In genomic region chr16:56851671-56852400, GRCh38 we compare ENCODE assay signal across 11 cellular contexts. TPM values are rescaled to one million over a fixed set of nuclear protein-coding genes. Genes with fewer than 3 reads are reported as not detected.
DNase-seq lines count a peak whose midpoint lies in the region; TF ChIP-seq lines count a peak whose summit lies in the region.
"Had no signal": no experiment of that assay in that cellular context is flagged by ENCODE, and none has a peak within 500 bp of the region (broad histone marks: within the 10 kb centered on the region; RNA-seq: fewer than 3 reads in every experiment).

No MANE protein-coding gene starts in this region.

- TF ChIP-seq CTCF in testis (IDR thresholded peaks at IDR 0.05): peak in 2 of 3 experiments; percentile 34 to 45

- no peaks in the 10 kb centered on the region for H3K36me3 ChIP-seq in testis (ENCODE audit: low read depth, missing control alignments)

- CTCF ChIA-PET in activated naive CD4-positive, alpha-beta T cell treated with anti-CD3 and anti-CD28 coated beads for 36 hours (lab: Charles Lee): interaction anchor here (0.6 to 1.3 kb wide), 7 partner anchors 8 to 126 kb away, joined by 3 to 4 read pairs (median 3); no protein-coding TSS in a partner anchor

- no peaks in the 10 kb centered on the region for H3K9me3 ChIP-seq in testis

- DNase-seq in NOMO-1 (lab: John Stamatoyannopoulos, UW; ENCODE audit: unreplicated experiment in 2 of 2) (peak; percentile 9 to 34), NOMO-1 treated with dmso at 0.1 percent for 144 hours (lab: John Stamatoyannopoulos, UW; ENCODE audit: unreplicated experiment) (no peak), OCI-M1 (lab: John Stamatoyannopoulos, UW) (peak; percentile 17), fibroblast of gingiva (ENCODE audit: low read depth) (peak; percentile 25), testis (no peak), medulla oblongata (ENCODE audit: extremely low spot score) (no peak), T-helper 9 cell (no peak)
- DNase-seq in activated naive CD4-positive, alpha-beta T cell treated with anti-CD3 and anti-CD28 coated beads for 36 hours: no peak
- DNase-seq: activated CD8-positive, alpha-beta memory T cell treated with anti-CD3 and anti-CD28 coated beads, Interleukin-2, amount 50 U/mL, for 48 hours; naive B cell had no signal

- WGBS in testis, 2 donors: 67 to 75% methylated on average over 7 to 8 of the region's 8 CpGs

- no peak overlapping the region for H3K4me3 Mint-ChIP-seq in activated naive CD4-positive, alpha-beta T cell treated with anti-CD3 and anti-CD28 coated beads for 36 hours
- H3K4me3 Mint-ChIP-seq: naive B cell had no signal

- no peaks in the 10 kb centered on the region for H3K27me3 Mint-ChIP-seq in activated naive CD4-positive, alpha-beta T cell treated with anti-CD3 and anti-CD28 coated beads for 36 hours (ENCODE audit: low read depth)
- H3K27me3 Mint-ChIP-seq: naive B cell had no signal

- H3K27ac Mint-ChIP-seq in activated naive CD4-positive, alpha-beta T cell treated with anti-CD3 and anti-CD28 coated beads for 36 hours: no peak overlapping the region

- peaks cover 2% of the 10 kb centered on the region for H3K9me3 Mint-ChIP-seq in activated naive CD4-positive, alpha-beta T cell treated with anti-CD3 and anti-CD28 coated beads for 36 hours

- TF ChIP-seq POLR2A in testis (IDR thresholded peaks at IDR 0.05): no peak

- intact Hi-C loops in testis (cut with DNase I; ENCODE audit: low total_unique reads): no loop called here
- intact Hi-C loops in activated naive CD4-positive, alpha-beta T cell treated with anti-CD3 and anti-CD28 coated beads for 36 hours (cut with micrococcal nuclease): no loop called here

- peaks cover 24% of the 10 kb centered on the region for H3K4me1 ChIP-seq in testis

- peaks cover 21% of the 10 kb centered on the region for H3K4me1 Mint-ChIP-seq in activated naive CD4-positive, alpha-beta T cell treated with anti-CD3 and anti-CD28 coated beads for 36 hours (ENCODE audit: low read depth)

- H3K27ac ChIP-seq in testis: no peak overlapping the region

- H3K36me3 Mint-ChIP-seq in activated naive CD4-positive, alpha-beta T cell treated with anti-CD3 and anti-CD28 coated beads for 36 hours (ENCODE audit: low read depth): peaks cover 9% of the 10 kb centered on the region
- H3K36me3 Mint-ChIP-seq: naive B cell had no signal

- H3K4me3 ChIP-seq in testis: no peak overlapping the region

- no peaks in the 10 kb centered on the region for H3K27me3 ChIP-seq in testis

RNA-seq across cellular contexts. Expression of gene SLC12A3, which starts 13.2 kb away (rescaled TPM):
- 1 to 10 TPM in 1 of 2 donors, under 1 TPM in 1; 0.16 to 1.1 TPM for total RNA-seq in testis
- 0.16 TPM for polyA plus RNA-seq in testis (ENCODE audit: insufficient read depth, low read depth, low replicate concordance)
- total RNA-seq in activated naive CD4-positive, alpha-beta T cell treated with anti-CD3 and anti-CD28 coated beads for 36 hours: not detected
- total RNA-seq: esophagus mucosa had no signal

Comparison
In these comparisons a context has a peak if more than half of its experiments do, and no peak if none do; other contexts are left out.
1. DNase-seq: peak in NOMO-1 (2 of 2), OCI-M1 (single experiment) and fibroblast of gingiva (single experiment); none in NOMO-1 treated with dmso at 0.1 percent for 144 hours (single experiment), testis (single experiment), medulla oblongata (single experiment), T-helper 9 cell (single experiment) and activated naive CD4-positive, alpha-beta T cell treated with anti-CD3 and anti-CD28 coated beads for 36 hours (single experiment).